ENCODE assay signal across 8 cellular contexts in the genomic region with DNA sequence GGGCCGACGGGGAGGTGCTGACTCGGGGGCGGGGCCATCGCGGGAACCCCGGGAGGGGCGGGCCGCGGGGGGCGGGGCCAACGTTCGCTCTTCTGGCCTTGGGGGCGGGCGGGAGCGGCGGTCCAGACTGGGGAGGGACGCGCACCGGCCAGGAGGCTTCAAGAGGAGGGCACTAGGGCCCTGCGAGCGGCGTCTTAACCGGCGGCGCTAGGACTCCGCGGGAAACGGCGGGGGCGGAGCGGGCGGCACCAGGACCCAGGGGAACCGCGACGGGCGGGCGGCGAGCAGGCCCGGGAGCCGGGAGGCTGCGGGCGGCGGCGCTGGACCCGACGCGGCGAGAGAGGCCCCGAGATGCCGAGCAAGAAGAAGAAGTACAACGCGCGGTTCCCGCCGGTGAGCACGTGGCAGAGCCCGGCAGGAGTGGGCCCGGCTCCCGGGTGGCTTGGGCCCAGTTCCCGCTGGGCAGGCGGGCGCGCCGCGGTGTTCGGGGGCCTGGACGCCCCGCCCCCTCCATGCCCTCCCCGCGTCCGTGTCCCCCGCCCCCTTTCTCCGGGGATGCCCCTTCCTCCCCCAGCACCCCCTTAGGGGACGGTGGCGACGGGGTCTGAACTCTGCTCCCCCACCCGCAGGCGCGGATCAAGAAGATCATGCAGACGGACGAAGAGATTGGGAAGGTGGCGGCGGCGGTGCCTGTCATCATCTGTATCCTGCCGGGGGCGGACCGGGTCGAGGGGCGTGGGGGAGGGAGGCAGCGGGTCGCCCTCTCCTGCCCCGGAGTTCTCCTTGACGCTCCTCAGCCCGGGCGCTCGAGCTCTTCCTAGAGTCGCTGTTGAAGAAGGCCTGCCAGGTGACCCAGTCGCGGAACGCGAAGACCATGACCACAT. TPM values are rescaled to one million over a fixed set of nuclear protein-coding genes. Genes with fewer than 3 reads are reported as not detected.
DNase-seq lines count a peak whose midpoint lies in the region; ATAC-seq and TF ChIP-seq lines count a peak whose summit lies in the region.

Gene DRAP1 (plus strand): TSS at position 276 of the 884 bp plus-strand sequence. CDS start 76 bp downstream, at position 352.

- H3K4me3 ChIP-seq in spleen, result peak within 1 kb of the TSS; percentile 85 to 100 (median 96)

- peak; percentile 98 for DNase-seq in AG08395 (ENCODE audit: low spot score)
- DNase-seq in NCI-H446 (lab: John Stamatoyannopoulos, UW), result peak; percentile 93 to 98
- peak; percentile 97 for DNase-seq in activated CD4-positive, CD25-positive, alpha-beta regulatory T cell treated with anti-CD3 and anti-CD28 coated beads, Interleukin-2, amount 50 U/mL, for 16 hours (ENCODE audit: low read depth, low spot score)
- peak; percentile 97 for DNase-seq in central memory CD4-positive, alpha-beta T cell
- peak; percentile 94 for DNase-seq in inferior parietal cortex (ENCODE audit: extremely low spot score)
- peak; percentile 100 for DNase-seq in spleen

- peak in 1 of 3 donors; percentile 82 for TF ChIP-seq POLR2A in spleen (IDR thresholded peaks at IDR 0.05)

- intact Hi-C loops in spleen (cut with DNase I; ENCODE audit: low total_unique reads), result no loop called here

- no peaks in the 10 kb centered on the region for H3K9me3 ChIP-seq in spleen

- peaks cover 0 to 54% (median 19%) of the 10 kb centered on the region in 6 donors for H3K36me3 ChIP-seq in spleen

- H3K4me1 ChIP-seq in spleen, result peaks cover 45 to 80% (median 54%) of the 10 kb centered on the region in 6 donors

- H3K27me3 ChIP-seq in spleen (replicated peaks in 1 of 7), result no peaks in the 10 kb centered on the region

- ATAC-seq in GM19035 (IDR thresholded peaks at IDR 0.05; ENCODE audit: unreplicated experiment), result peak; percentile 79
- ATAC-seq in HG03342 (IDR thresholded peaks at IDR 0.05; ENCODE audit: unreplicated experiment), result peak; percentile 85

- H3K27ac ChIP-seq in spleen, result peak within 1 kb of the TSS; percentile 91 to 98 (median 96)

- peak in 3 of 11 experiments; percentile 23 to 44 (median 40) for TF ChIP-seq CTCF in spleen (IDR thresholded peaks at IDR 0.05 in 8 of 11, conservative IDR thresholded peaks at IDR 0.05 in 3 of 11)

- WGBS in spleen, 5 donors, result 0 to 1% (median 1%) methylated on average over 22 to 102 of the region's 102 CpGs

RNA-seq across cellular contexts. Expression of gene DRAP1, which starts in this region (rescaled TPM):
- total RNA-seq in spleen, result 10 to 100 TPM; 58.3 to 84.2 (median 69.6) TPM
- polyA plus RNA-seq in spleen, result 100 to 1,000 TPM; 116 to 123 (median 122) TPM

Comparison
In these comparisons a context has a peak if more than half of its experiments do, and no peak if none do; other contexts are left out.
1. Peak in every context shown above with its lines: DNase-seq, ATAC-seq, H3K4me3 ChIP-seq and H3K27ac ChIP-seq.